In genomic region chr11:6604081-6604626, GRCh38 we compare ENCODE assay signal across 8 cellular contexts. TPM values are rescaled to one million over a fixed set of nuclear protein-coding genes. Genes with fewer than 3 reads are reported as not detected.
DNase-seq lines count a peak whose midpoint lies in the region; ATAC-seq and TF ChIP-seq lines count a peak whose summit lies in the region.

No MANE protein-coding gene starts in this region.

- peaks cover 36% of the 10 kb centered on the region for H3K36me3 Mint-ChIP-seq in activated CD4-positive, alpha-beta T cell treated with anti-CD3 and anti-CD28 coated beads, Interleukin-2, amount 10 ng/mL, durations not matched to agents 24 days and 14 days (ENCODE audit: low read depth)

- H3K27me3 ChIP-seq in ectodermal cell (ENCODE audit: control insufficient read depth, insufficient read depth, low read length, poor library complexity, severe bottlenecking): no peaks in the 10 kb centered on the region

- no peak overlapping the region for H3K4me3 Mint-ChIP-seq in activated CD4-positive, alpha-beta T cell treated with anti-CD3 and anti-CD28 coated beads, Interleukin-2, amount 10 ng/mL, durations not matched to agents 24 days and 14 days

- H3K4me1 ChIP-seq in ectodermal cell (ENCODE audit: control insufficient read depth, insufficient read depth, low read length): peaks cover 26% of the 10 kb centered on the region

- peak overlapping the region; percentile 86 for H3K27ac ChIP-seq in ectodermal cell (ENCODE audit: insufficient read depth, low read depth, low read length, poor library complexity, severe bottlenecking)

- WGBS in ectodermal cell, 2 experiments: 0% methylated on average over 20 of the region's 20 CpGs
- WGBS in lower leg skin, 2 donors: 0% methylated on average over 20 of the region's 20 CpGs

- peak; percentile 38 for TF ChIP-seq CTCF in NB4 (IDR thresholded peaks at IDR 0.05; ENCODE audit: low read depth, low read length)
- no peak for TF ChIP-seq CTCF in lower leg skin (IDR thresholded peaks at IDR 0.05)

- intact Hi-C loops in activated CD4-positive, alpha-beta T cell treated with anti-CD3 and anti-CD28 coated beads, Interleukin-2, amount 10 ng/mL, durations not matched to agents 24 days and 14 days (cut with micrococcal nuclease): loop anchor here (10.0 kb wide), 1 partner anchor 189 kb away; the partner anchor contains the start of gene APBB1
- intact Hi-C loops in lower leg skin (cut with DNase I; ENCODE audit: low total_unique reads): no loop called here

- peaks cover 32% of the 10 kb centered on the region for H3K36me3 ChIP-seq in ectodermal cell (ENCODE audit: control insufficient read depth, insufficient read depth, low read length)

- TF ChIP-seq POLR2A in NB4 (IDR thresholded peaks at IDR 0.05; ENCODE audit: extremely low read depth, insufficient read length): peak; percentile 20
- no peak for TF ChIP-seq POLR2A in lower leg skin (IDR thresholded peaks at IDR 0.05)

- H3K9me3 Mint-ChIP-seq in activated CD4-positive, alpha-beta T cell treated with anti-CD3 and anti-CD28 coated beads, Interleukin-2, amount 10 ng/mL, durations not matched to agents 24 days and 14 days: no peaks in the 10 kb centered on the region

- DNase-seq in SHP77 treated with DMSO at 0.1 percent for 48 hours (lab: John Stamatoyannopoulos, UW) (peak; percentile 2), SHP77 (lab: John Stamatoyannopoulos, UW) (no peak), NB4 (ENCODE audit: low read depth) (peak; percentile 86), lower leg skin (ENCODE audit: low spot score in 2 of 2) (peak; percentile 30 to 89)
- peak; percentile 86 for DNase-seq in activated CD4-positive, alpha-beta T cell treated with anti-CD3 and anti-CD28 coated beads, Interleukin-2, amount 10 ng/mL, durations not matched to agents 24 days and 14 days
- peak; percentile 42 for DNase-seq in stimulated activated naive CD4-positive, alpha-beta T cell treated with Interleukin-2 at 50 U/mL for 16 hours (lab: John Stamatoyannopoulos, UW)

- H3K4me3 ChIP-seq in NB4 (ENCODE audit: low read depth, low read length) (peak overlapping the region; percentile 91), ectodermal cell (ENCODE audit: insufficient read depth, low read depth, low read length) (peak overlapping the region; percentile 57), lower leg skin (ENCODE audit: low read depth, poor library complexity, severe bottlenecking) (peak overlapping the region; percentile 88)

- H3K9me3 ChIP-seq in ectodermal cell (ENCODE audit: control insufficient read depth, low read length): no peaks in the 10 kb centered on the region

- H3K27me3 Mint-ChIP-seq in activated CD4-positive, alpha-beta T cell treated with anti-CD3 and anti-CD28 coated beads, Interleukin-2, amount 10 ng/mL, durations not matched to agents 24 days and 14 days: no peaks in the 10 kb centered on the region

- no peak overlapping the region for H3K27ac Mint-ChIP-seq in activated CD4-positive, alpha-beta T cell treated with anti-CD3 and anti-CD28 coated beads, Interleukin-2, amount 10 ng/mL, durations not matched to agents 24 days and 14 days

- peaks cover 33% of the 10 kb centered on the region for H3K4me1 Mint-ChIP-seq in activated CD4-positive, alpha-beta T cell treated with anti-CD3 and anti-CD28 coated beads, Interleukin-2, amount 10 ng/mL, durations not matched to agents 24 days and 14 days

- peak; percentile 29 for ATAC-seq in HG02610 (IDR thresholded peaks at IDR 0.05; ENCODE audit: unreplicated experiment)

RNA-seq across cellular contexts. Expression of gene ILK, which starts 0.6 kb away (rescaled TPM):
- total RNA-seq in activated CD4-positive, alpha-beta T cell treated with anti-CD3 and anti-CD28 coated beads, Interleukin-2, amount 10 ng/mL, durations not matched to agents 24 days and 14 days: 89.6 and 92.4 TPM in 2 replicates
- 132 TPM for polyA plus RNA-seq in ectodermal cell (2013, experiment 1 of 4)
- 133 TPM for polyA plus RNA-seq in ectodermal cell (2013, experiment 2 of 4)
- 98.0 TPM for polyA plus RNA-seq in ectodermal cell (2013, experiment 3 of 4)
- polyA plus RNA-seq in ectodermal cell (2013, experiment 4 of 4): 109 TPM
- total RNA-seq in lower leg skin: 10 to 100 TPM; 68.1 to 91.0 (median 74.8) TPM

RNA-seq across cellular contexts. Expression of gene RRP8, which starts 0.7 kb away (rescaled TPM):
- total RNA-seq in activated CD4-positive, alpha-beta T cell treated with anti-CD3 and anti-CD28 coated beads, Interleukin-2, amount 10 ng/mL, durations not matched to agents 24 days and 14 days: 41.5 and 43.8 TPM in 2 replicates
- polyA plus RNA-seq in ectodermal cell (2013, experiment 1 of 4): 14.4 TPM
- polyA plus RNA-seq in ectodermal cell (2013, experiment 2 of 4): 13.6 TPM
- 8.8 TPM for polyA plus RNA-seq in ectodermal cell (2013, experiment 3 of 4)
- polyA plus RNA-seq in ectodermal cell (2013, experiment 4 of 4): 11.9 TPM
- total RNA-seq in lower leg skin: 10 to 100 TPM; 14.9 to 22.7 (median 18.0) TPM

RNA-seq across cellular contexts. Expression of gene TAF10, which starts 7.9 kb away (rescaled TPM):
- 140 and 141 TPM in 2 replicates for total RNA-seq in activated CD4-positive, alpha-beta T cell treated with anti-CD3 and anti-CD28 coated beads, Interleukin-2, amount 10 ng/mL, durations not matched to agents 24 days and 14 days
- 195 TPM for polyA plus RNA-seq in ectodermal cell (2013, experiment 1 of 4)
- 211 TPM for polyA plus RNA-seq in ectodermal cell (2013, experiment 2 of 4)
- polyA plus RNA-seq in ectodermal cell (2013, experiment 3 of 4): 209 TPM
- polyA plus RNA-seq in ectodermal cell (2013, experiment 4 of 4): 246 TPM
- 100 to 1,000 TPM in 1 of 4 donors, 10 to 100 TPM in 3; 41.1 to 105 (median 61.8) TPM for total RNA-seq in lower leg skin

RNA-seq across cellular contexts. Expression of gene TPP1, which starts 15.1 kb away (rescaled TPM):
- total RNA-seq in activated CD4-positive, alpha-beta T cell treated with anti-CD3 and anti-CD28 coated beads, Interleukin-2, amount 10 ng/mL, durations not matched to agents 24 days and 14 days: 32.2 and 35.2 TPM in 2 replicates
- 65.5 TPM for polyA plus RNA-seq in ectodermal cell (2013, experiment 1 of 4)
- polyA plus RNA-seq in ectodermal cell (2013, experiment 2 of 4): 73.3 TPM
- 54.6 TPM for polyA plus RNA-seq in ectodermal cell (2013, experiment 3 of 4)
- 63.3 TPM for polyA plus RNA-seq in ectodermal cell (2013, experiment 4 of 4)
- total RNA-seq in lower leg skin: 10 to 100 TPM; 49.6 to 65.3 (median 57.9) TPM

RNA-seq across cellular contexts. Expression of gene DCHS1, which starts 51.5 kb away (rescaled TPM):
- 0.35 and 0.36 TPM in 2 replicates for total RNA-seq in activated CD4-positive, alpha-beta T cell treated with anti-CD3 and anti-CD28 coated beads, Interleukin-2, amount 10 ng/mL, durations not matched to agents 24 days and 14 days
- 14.4 TPM for polyA plus RNA-seq in ectodermal cell (2013, experiment 1 of 4)
- polyA plus RNA-seq in ectodermal cell (2013, experiment 2 of 4): 19.5 TPM
- polyA plus RNA-seq in ectodermal cell (2013, experiment 3 of 4): 16.7 TPM
- polyA plus RNA-seq in ectodermal cell (2013, experiment 4 of 4): 19.3 TPM
- 1 to 10 TPM; 4.0 to 9.0 (median 5.4) TPM for total RNA-seq in lower leg skin

Comparison
In these comparisons a context has a peak if more than half of its experiments do, and no peak if none do; other contexts are left out.
1. DNase-seq: peak in SHP77 treated with DMSO at 0.1 percent for 48 hours (single experiment), NB4 (single experiment), activated CD4-positive, alpha-beta T cell treated with anti-CD3 and anti-CD28 coated beads, Interleukin-2, amount 10 ng/mL, durations not matched to agents 24 days and 14 days (single experiment), lower leg skin (2 of 2) and stimulated activated naive CD4-positive, alpha-beta T cell treated with Interleukin-2 at 50 U/mL for 16 hours (single experiment); none in SHP77 (0 of 2).
2. Peak in every context shown above with its lines, with median percentiles within 50 percentile points of each other: H3K4me3 ChIP-seq.